In the genomic region with DNA sequence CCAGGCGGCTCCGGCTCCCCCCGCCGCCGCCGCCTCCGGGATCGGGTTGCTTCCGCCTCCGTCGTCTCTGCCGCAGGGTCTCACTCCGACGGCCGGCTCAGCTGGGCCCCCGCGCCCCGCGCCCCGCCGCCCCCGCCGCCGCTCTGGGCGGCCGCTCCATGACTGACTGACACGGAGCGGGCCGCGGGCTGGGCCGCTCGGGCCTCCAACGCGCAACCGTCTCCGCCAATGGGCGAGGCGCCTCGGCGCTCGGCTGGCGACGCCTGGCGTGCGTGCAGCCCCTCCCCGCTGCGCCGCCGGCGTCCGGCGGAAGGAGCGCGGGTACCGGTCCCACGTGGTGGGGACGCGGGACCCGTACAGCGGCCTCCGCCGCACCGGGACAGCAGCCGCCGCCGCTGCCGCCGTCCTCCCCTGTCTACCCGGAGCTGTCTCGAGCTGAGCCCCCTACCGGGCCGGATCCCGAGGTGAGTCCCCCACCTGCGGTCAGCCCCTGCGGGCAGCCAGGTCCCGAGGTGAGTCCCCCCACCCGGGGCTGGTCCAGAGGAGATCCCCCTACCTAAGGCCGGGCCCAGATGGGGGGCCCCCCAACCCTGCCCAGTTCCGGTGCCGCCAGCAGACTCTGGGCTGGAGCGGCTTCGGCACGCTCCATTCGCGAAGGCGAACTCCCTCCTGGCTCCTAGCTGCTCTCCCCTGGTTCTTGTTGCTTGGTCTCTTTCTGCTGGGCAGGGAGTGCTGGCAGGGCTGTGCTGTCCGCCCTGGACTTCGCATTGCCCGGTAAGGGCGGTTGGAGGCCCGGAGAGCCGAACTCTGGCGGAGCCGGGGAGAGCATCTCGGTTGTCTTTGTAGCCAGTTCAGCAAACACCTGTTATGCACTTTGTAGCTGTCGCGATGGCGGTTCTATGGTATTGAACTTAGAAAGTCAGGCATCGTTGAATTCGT, we compare ENCODE assay signal across 8 cellular contexts. TPM values are rescaled to one million over a fixed set of nuclear protein-coding genes. Genes with fewer than 3 reads are reported as not detected.
DNase-seq lines count a peak whose midpoint lies in the region; TF ChIP-seq lines count a peak whose summit lies in the region.

Gene TAF5L (minus strand): TSS at position 230 of the 939 bp plus-strand sequence. CDS start 11,640 bp downstream, outside the sequence.
Gene URB2 (plus strand): TSS at position 355 of the 939 bp plus-strand sequence. CDS start 1,387 bp downstream, outside the sequence.

- no peaks in the 10 kb centered on the region for H3F3A ChIP-seq in Loucy (ENCODE audit: low read depth)

- peak within 1 kb of the TSS; percentile 99 for H3K4me3 Mint-ChIP-seq in activated naive CD4-positive, alpha-beta T cell treated with anti-CD3 and anti-CD28 coated beads for 36 hours

- peak within 1 kb of the TSS; percentile 89 for H3K27ac Mint-ChIP-seq in activated naive CD4-positive, alpha-beta T cell treated with anti-CD3 and anti-CD28 coated beads for 36 hours

- no peaks in the 10 kb centered on the region for H3K27me3 ChIP-seq in Loucy (ENCODE audit: insufficient read depth, low read length, poor library complexity, severe bottlenecking)

- peak within 1 kb of the TSS; percentile 88 for H3K9ac ChIP-seq in Loucy (ENCODE audit: low read depth, low read length, poor library complexity, severe bottlenecking)

- peaks cover 14% of the 10 kb centered on the region for H3K36me3 Mint-ChIP-seq in activated naive CD4-positive, alpha-beta T cell treated with anti-CD3 and anti-CD28 coated beads for 36 hours (ENCODE audit: low read depth)

- CTCF ChIA-PET in activated naive CD4-positive, alpha-beta T cell treated with anti-CD3 and anti-CD28 coated beads for 36 hours (lab: Charles Lee) = interaction anchor here (0.6 to 1.5 kb wide), 2 partner anchors 11 to 67 kb away, joined by 3 to 5 read pairs; no protein-coding TSS in a partner anchor

- TF ChIP-seq CTCF in Loucy (conservative IDR thresholded peaks at IDR 0.05; ENCODE audit: low read length) = no peak

- peak; percentile 90 for DNase-seq in ELR (ENCODE audit: low read depth)
- DNase-seq in GOT3 (lab: John Stamatoyannopoulos, UW) = peak; percentile 95
- peak; percentile 83 for DNase-seq in SK-N-DZ (ENCODE audit: low spot score)
- DNase-seq in activated naive CD4-positive, alpha-beta T cell treated with anti-CD3 and anti-CD28 coated beads for 36 hours = peak; percentile 85
- DNase-seq in germinal center (ENCODE audit: low spot score) = peak; percentile 94
- peak; percentile 31 for DNase-seq in non-pigmented ciliary epithelial cell (ENCODE audit: low read depth)
- DNase-seq in substantia nigra (lab: John Stamatoyannopoulos, UW) = peak; percentile 41 to 94 (median 81)

- peak within 1 kb of the TSS; percentile 100 for H3K4me3 ChIP-seq in Loucy (ENCODE audit: low read length, poor library complexity, severe bottlenecking)

- H3K9me3 Mint-ChIP-seq in activated naive CD4-positive, alpha-beta T cell treated with anti-CD3 and anti-CD28 coated beads for 36 hours = no peaks in the 10 kb centered on the region

- H3K27ac ChIP-seq in substantia nigra (ENCODE audit: low read depth, low read length, poor library complexity, severe bottlenecking) = peak within 1 kb of the TSS; percentile 73

- peak within 1 kb of the TSS; percentile 80 for H2AFZ ChIP-seq in Loucy (ENCODE audit: low read length)

- peaks cover 50% of the 10 kb centered on the region for H3K4me1 Mint-ChIP-seq in activated naive CD4-positive, alpha-beta T cell treated with anti-CD3 and anti-CD28 coated beads for 36 hours (ENCODE audit: low read depth)

- H3K36me3 ChIP-seq in Loucy (ENCODE audit: insufficient read depth, low read length) = no peaks in the 10 kb centered on the region

- peaks cover 64% of the 10 kb centered on the region for H4K20me1 ChIP-seq in Loucy (ENCODE audit: insufficient read depth, low read length, poor library complexity, severe bottlenecking)

- intact Hi-C loops in activated naive CD4-positive, alpha-beta T cell treated with anti-CD3 and anti-CD28 coated beads for 36 hours (cut with micrococcal nuclease) = loop anchor here (1.0 to 10.0 kb wide), 7 partner anchors 35 to 1349 kb away; partner anchors contain the start of genes ARV1, COG2, NUP133 and TTC13

- no peaks in the 10 kb centered on the region for H3K9me3 ChIP-seq in Loucy (ENCODE audit: insufficient read depth, low read depth, low read length)

- H3K4me1 ChIP-seq in Loucy (ENCODE audit: insufficient read depth, low read length, poor library complexity, severe bottlenecking) = peaks cover 38% of the 10 kb centered on the region

- H3K79me2 ChIP-seq in Loucy (ENCODE audit: insufficient read depth, low read length) = peaks cover 87% of the 10 kb centered on the region

- no peaks in the 10 kb centered on the region for H3K9me2 ChIP-seq in Loucy (replicated peaks; ENCODE audit: low read depth, low read length)

- no peaks in the 10 kb centered on the region for H3K27me3 Mint-ChIP-seq in activated naive CD4-positive, alpha-beta T cell treated with anti-CD3 and anti-CD28 coated beads for 36 hours (ENCODE audit: low read depth)

- peak within 1 kb of the TSS; percentile 91 for H3K4me2 ChIP-seq in Loucy (ENCODE audit: low read depth, low read length, poor library complexity, severe bottlenecking)

RNA-seq across cellular contexts. Expression of gene TAF5L, which starts in this region (rescaled TPM):
- polyA plus RNA-seq in SK-N-DZ (2014; cell fraction: cytosol; rRNA removed) = 18.6 and 23.0 TPM in 2 replicates
- polyA plus RNA-seq in SK-N-DZ (2014; cell fraction: nucleus; rRNA removed) = 15.0 and 15.8 TPM in 2 replicates
- 10 to 100 TPM; 10.3 TPM for total RNA-seq in activated naive CD4-positive, alpha-beta T cell treated with anti-CD3 and anti-CD28 coated beads for 36 hours

RNA-seq across cellular contexts. Expression of gene URB2, which starts in this region (rescaled TPM):
- 16.9 and 21.2 TPM in 2 replicates for polyA plus RNA-seq in SK-N-DZ (2014; cell fraction: cytosol; rRNA removed)
- polyA plus RNA-seq in SK-N-DZ (2014; cell fraction: nucleus; rRNA removed) = 10.2 and 15.8 TPM in 2 replicates
- 10 to 100 TPM in 1 of 2 experiments, 1 to 10 TPM in 1; 9.5 to 10.0 TPM for total RNA-seq in activated naive CD4-positive, alpha-beta T cell treated with anti-CD3 and anti-CD28 coated beads for 36 hours

Comparison
In these comparisons a context has a peak if more than half of its experiments do, and no peak if none do; other contexts are left out.
1. Peak in every context shown above with its lines: DNase-seq, H3K4me3 ChIP-seq and H3K27ac ChIP-seq.
2. DNase-seq: peak in every context shown above with its lines; median percentile 95 in GOT3; 94 in germinal center; 90 in ELR; 85 in activated naive CD4-positive, alpha-beta T cell treated with anti-CD3 and anti-CD28 coated beads for 36 hours; 83 in SK-N-DZ; 81 in substantia nigra; 31 in non-pigmented ciliary epithelial cell.